Comparison of ENCODE assay signal across 1 cellular context in genomic region chr14:21070083-21070609, GRCh38.
TF ChIP-seq lines count a peak whose summit lies in the region.

Gene ARHGEF40, plus strand, starts transcription at chr14:21070304. Its CDS starts 93 bp downstream, at chr14:21070397.

TF ChIP-seq in HEK293T, 16 proteins besides CTCF, POLR2A, EP300 and RAD21 (continued from another document):
- TF ChIP-seq ARNT (IDR thresholded peaks at IDR 0.05) (no peak), ZNF384 (IDR thresholded peaks at IDR 0.05) (no peak), FOXK2 (IDR thresholded peaks at IDR 0.05) (no peak), TARDBP (IDR thresholded peaks at IDR 0.05) (no peak), HDGF (IDR thresholded peaks at IDR 0.05; ENCODE audit: borderline replicate concordance) (no peak)
